In genomic region chr2:240205763-240206162, GRCh38 we compare ENCODE assay signal across 13 cellular contexts.
"Had no signal": no experiment of that assay in that cellular context is flagged by ENCODE, and none has a peak within 500 bp of the region (broad histone marks: within the 10 kb centered on the region; RNA-seq: fewer than 3 reads in every experiment).

No MANE protein-coding gene starts in this region.

- H3K27ac Mint-ChIP-seq: activated CD4-positive, alpha-beta memory T cell treated with anti-CD3 and anti-CD28 coated beads for 36 hours; activated naive CD4-positive, alpha-beta T cell treated with anti-CD3 and anti-CD28 coated beads, Interleukin-2, amount 10 ng/mL, durations not matched to agents 7 days and 5 days; nephron; stimulated activated naive B cell treated with anti-CD40 and anti-IgM and Interleukin-4, amounts not matched to agents 10 μg/mL and 1 μg/mL and 100 μg/mL, for 72 hours; T-helper 1 cell treated with Interleukin-12 subunit alpha and Interleukin-12 subunit beta and Interleukin-4 antibody, amounts not matched to agents 30 μg/mL and 1 μg/mL, for 36 hours had no signal

- H3K27me3 ChIP-seq: cardiac muscle cell, testis, uterus had no signal

- H3K9me3 Mint-ChIP-seq: activated naive CD4-positive, alpha-beta T cell treated with anti-CD3 and anti-CD28 coated beads, Interleukin-2, amount 10 ng/mL, durations not matched to agents 7 days and 5 days had no signal

- H3K9me3 ChIP-seq: sigmoid colon, testis, uterus had no signal

- H3K4me1 Mint-ChIP-seq: activated naive CD4-positive, alpha-beta T cell treated with anti-CD3 and anti-CD28 coated beads, Interleukin-2, amount 10 ng/mL, durations not matched to agents 7 days and 5 days had no signal

- H3K4me3 Mint-ChIP-seq: activated CD4-positive, alpha-beta memory T cell treated with anti-CD3 and anti-CD28 coated beads for 36 hours; activated naive CD4-positive, alpha-beta T cell treated with anti-CD3 and anti-CD28 coated beads, Interleukin-2, amount 10 ng/mL, durations not matched to agents 7 days and 5 days; nephron; stimulated activated naive B cell treated with anti-CD40 and anti-IgM and Interleukin-4, amounts not matched to agents 10 μg/mL and 1 μg/mL and 100 μg/mL, for 72 hours; T-helper 1 cell treated with Interleukin-12 subunit alpha and Interleukin-12 subunit beta and Interleukin-4 antibody, amounts not matched to agents 30 μg/mL and 1 μg/mL, for 36 hours had no signal

- DNase-seq: activated T-cell treated with anti-CD3 and anti-CD28 coated beads for 4 hours, cortex of kidney, erythroblast, retina, testis had no signal

- H3K36me3 Mint-ChIP-seq: activated CD4-positive, alpha-beta memory T cell treated with anti-CD3 and anti-CD28 coated beads for 36 hours; activated naive CD4-positive, alpha-beta T cell treated with anti-CD3 and anti-CD28 coated beads, Interleukin-2, amount 10 ng/mL, durations not matched to agents 7 days and 5 days; stimulated activated naive B cell treated with anti-CD40 and anti-IgM and Interleukin-4, amounts not matched to agents 10 μg/mL and 1 μg/mL and 100 μg/mL, for 72 hours had no signal

- H3K4me3 ChIP-seq: cardiac muscle cell, sigmoid colon, testis, uterus had no signal

- H3K27ac ChIP-seq: cardiac muscle cell, sigmoid colon, testis, uterus had no signal

- H3K4me1 ChIP-seq: sigmoid colon, testis, uterus had no signal

- H3K36me3 ChIP-seq: cardiac muscle cell, sigmoid colon, uterus had no signal
